ENCODE assay signal across 1 cellular context in genomic region chr16:180921-181667, GRCh38.
A peak's percentile ranks its signal among the peaks of the same experiment; 100 is the strongest.
TF ChIP-seq lines count a peak whose summit lies in the region.

No MANE protein-coding gene starts in this region.

TF ChIP-seq in K562, 482 proteins besides CTCF, POLR2A, EP300 and RAD21 (continued from another document and continues in another):
- TF ChIP-seq CTCFL (IDR thresholded peaks at IDR 0.05; ENCODE audit: borderline replicate concordance, insufficient read depth, low read depth, low read length, poor library complexity, severe bottlenecking): peak; percentile 96
- TF ChIP-seq ZNF146 (CRISPR knock-in tag; IDR thresholded peaks at IDR 0.05; ENCODE audit: unreplicated experiment): no peak
- TF ChIP-seq ZNF324 (CRISPR knock-in tag; IDR thresholded peaks at IDR 0.05): no peak
- peak; percentile 67; the same call in 1 of the 2 replicates for TF ChIP-seq RBM14 (IDR thresholded peaks at IDR 0.05; ENCODE audit: borderline replicate concordance, insufficient read depth, low read depth, low read length)
- TF ChIP-seq NFE2L1 (tag; IDR thresholded peaks at IDR 0.05; ENCODE audit: borderline replicate concordance, low read depth): no peak
- peak; percentile 98 for TF ChIP-seq ZNF282 (CRISPR knock-in tag; IDR thresholded peaks at IDR 0.05)
- peak; percentile 92 for TF ChIP-seq RBFOX2 (IDR thresholded peaks at IDR 0.05; ENCODE audit: low read depth, low read length)
- TF ChIP-seq ZNF707 (CRISPR knock-in tag; conservative IDR thresholded peaks at IDR 0.05): no peak
- TF ChIP-seq E2F1 (CRISPR knock-in tag; IDR thresholded peaks at IDR 0.05): peak; percentile 98
- TF ChIP-seq ZNF23 (CRISPR knock-in tag; IDR thresholded peaks at IDR 0.05): no peak
- TF ChIP-seq GTF2E2 (tag; IDR thresholded peaks at IDR 0.05): no peak
- peak; percentile 39; the same call in 1 of the 2 replicates for TF ChIP-seq CREM (IDR thresholded peaks at IDR 0.05; ENCODE audit: low read depth)
- TF ChIP-seq XRCC4 (IDR thresholded peaks at IDR 0.05; ENCODE audit: extremely low read depth, insufficient read depth, insufficient read length): no peak
- TF ChIP-seq MAZ (CRISPR knock-in tag; conservative IDR thresholded peaks at IDR 0.05 in 1 of 2, IDR thresholded peaks at IDR 0.05 in 1 of 2): peak; percentile 87 to 96
- TF ChIP-seq, protein P1, sequence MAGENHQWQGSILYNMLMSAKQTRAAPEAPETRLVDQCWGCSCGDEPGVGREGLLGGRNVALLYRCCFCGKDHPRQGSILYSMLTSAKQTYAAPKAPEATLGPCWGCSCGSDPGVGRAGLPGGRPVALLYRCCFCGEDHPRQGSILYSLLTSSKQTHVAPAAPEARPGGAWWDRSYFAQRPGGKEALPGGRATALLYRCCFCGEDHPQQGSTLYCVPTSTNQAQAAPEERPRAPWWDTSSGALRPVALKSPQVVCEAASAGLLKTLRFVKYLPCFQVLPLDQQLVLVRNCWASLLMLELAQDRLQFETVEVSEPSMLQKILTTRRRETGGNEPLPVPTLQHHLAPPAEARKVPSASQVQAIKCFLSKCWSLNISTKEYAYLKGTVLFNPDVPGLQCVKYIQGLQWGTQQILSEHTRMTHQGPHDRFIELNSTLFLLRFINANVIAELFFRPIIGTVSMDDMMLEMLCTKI (IDR thresholded peaks at IDR 0.05; ENCODE audit: partially characterized antibody): no peak
- no peak for TF ChIP-seq GTF2A2 (tag; IDR thresholded peaks at IDR 0.05)
- no peak for TF ChIP-seq ZNF253 (CRISPR knock-in tag; conservative IDR thresholded peaks at IDR 0.05)
- TF ChIP-seq ZNF778 (CRISPR knock-in tag; IDR thresholded peaks at IDR 0.05): no peak
- TF ChIP-seq, protein P2, sequence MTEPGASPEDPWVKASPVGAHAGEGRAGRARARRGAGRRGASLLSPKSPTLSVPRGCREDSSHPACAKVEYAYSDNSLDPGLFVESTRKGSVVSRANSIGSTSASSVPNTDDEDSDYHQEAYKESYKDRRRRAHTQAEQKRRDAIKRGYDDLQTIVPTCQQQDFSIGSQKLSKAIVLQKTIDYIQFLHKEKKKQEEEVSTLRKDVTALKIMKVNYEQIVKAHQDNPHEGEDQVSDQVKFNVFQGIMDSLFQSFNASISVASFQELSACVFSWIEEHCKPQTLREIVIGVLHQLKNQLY (CRISPR knock-in tag; conservative IDR thresholded peaks at IDR 0.05): 0 out of 4 replicates have a peak, but pooled peaks of 1 of the 2 experiments have one; percentile 90
- TF ChIP-seq ZBTB49 (CRISPR knock-in tag; IDR thresholded peaks at IDR 0.05; ENCODE audit: borderline replicate concordance): peak; percentile 100
- peak; percentile 48; the same call in 1 of the 2 replicates for TF ChIP-seq ERF (CRISPR knock-in tag; IDR thresholded peaks at IDR 0.05)
- no peak for TF ChIP-seq HMG20A (CRISPR knock-in tag; conservative IDR thresholded peaks at IDR 0.05)
- peak; percentile 6 for TF ChIP-seq DACH1 (IDR thresholded peaks at IDR 0.05; ENCODE audit: partially characterized antibody)
- peak; percentile 93 for TF ChIP-seq NR2C2 (CRISPR knock-in tag; IDR thresholded peaks at IDR 0.05)
- peak; percentile 20; the same call in 1 of the 2 replicates for TF ChIP-seq NR2C2 (tag; IDR thresholded peaks at IDR 0.05)
- no peak for TF ChIP-seq MEF2D (tag; conservative IDR thresholded peaks at IDR 0.05; ENCODE audit: low read depth)
- TF ChIP-seq, protein P3, sequence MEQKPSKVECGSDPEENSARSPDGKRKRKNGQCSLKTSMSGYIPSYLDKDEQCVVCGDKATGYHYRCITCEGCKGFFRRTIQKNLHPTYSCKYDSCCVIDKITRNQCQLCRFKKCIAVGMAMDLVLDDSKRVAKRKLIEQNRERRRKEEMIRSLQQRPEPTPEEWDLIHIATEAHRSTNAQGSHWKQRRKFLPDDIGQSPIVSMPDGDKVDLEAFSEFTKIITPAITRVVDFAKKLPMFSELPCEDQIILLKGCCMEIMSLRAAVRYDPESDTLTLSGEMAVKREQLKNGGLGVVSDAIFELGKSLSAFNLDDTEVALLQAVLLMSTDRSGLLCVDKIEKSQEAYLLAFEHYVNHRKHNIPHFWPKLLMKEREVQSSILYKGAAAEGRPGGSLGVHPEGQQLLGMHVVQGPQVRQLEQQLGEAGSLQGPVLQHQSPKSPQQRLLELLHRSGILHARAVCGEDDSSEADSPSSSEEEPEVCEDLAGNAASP (IDR thresholded peaks at IDR 0.05): no peak
- TF ChIP-seq NFIC (IDR thresholded peaks at IDR 0.05): peak; percentile 30
- peak; percentile 98 for TF ChIP-seq FIP1L1 (IDR thresholded peaks at IDR 0.05; ENCODE audit: low read depth, low read length, poor library complexity, severe bottlenecking)
- no peak for TF ChIP-seq HIVEP1 (CRISPR knock-in tag; IDR thresholded peaks at IDR 0.05)
- no peak for TF ChIP-seq ZFP1 (CRISPR knock-in tag; IDR thresholded peaks at IDR 0.05)
- TF ChIP-seq HOXB6 (CRISPR knock-in tag; IDR thresholded peaks at IDR 0.05; ENCODE audit: borderline replicate concordance): no peak
- TF ChIP-seq HNRNPK (IDR thresholded peaks at IDR 0.05; ENCODE audit: low read depth, low read length, poor library complexity, severe bottlenecking): no peak
- peak in 1 of 2 experiments; percentile 35; a peak in 1 of 4 replicates for TF ChIP-seq TRIM24 (IDR thresholded peaks at IDR 0.05)
- no peak for TF ChIP-seq ZNF589 (CRISPR knock-in tag; IDR thresholded peaks at IDR 0.05; ENCODE audit: low read depth)
- TF ChIP-seq SIN3B (IDR thresholded peaks at IDR 0.05; ENCODE audit: low read depth): peak; percentile 48; the same call in 1 of the 2 replicates
- TF ChIP-seq ZNF586 (CRISPR knock-in tag; conservative IDR thresholded peaks at IDR 0.05): no peak
- no peak for TF ChIP-seq NCOA6 (IDR thresholded peaks at IDR 0.05)
- TF ChIP-seq ZNF551 (CRISPR knock-in tag; IDR thresholded peaks at IDR 0.05): no peak
- no peak for TF ChIP-seq ETV6 (IDR thresholded peaks at IDR 0.05; ENCODE audit: borderline replicate concordance in 1 of 2, low read depth in 2 of 2, low read length in 1 of 2)
- peak; percentile 100 for TF ChIP-seq ETV6 (CRISPR knock-in tag; IDR thresholded peaks at IDR 0.05; ENCODE audit: borderline replicate concordance)
- 0 out of 2 replicates have a peak, but pooled peaks have one; percentile 64 for TF ChIP-seq ZNF717 (CRISPR knock-in tag; IDR thresholded peaks at IDR 0.05)
- TF ChIP-seq CAMTA2 (CRISPR knock-in tag; conservative IDR thresholded peaks at IDR 0.05): 0 out of 2 replicates have a peak, but pooled peaks have one; percentile 21
- peak; percentile 96 for TF ChIP-seq CHD2 (IDR thresholded peaks at IDR 0.05; ENCODE audit: low read depth, low read length)
- TF ChIP-seq ZSCAN32 (CRISPR knock-in tag; IDR thresholded peaks at IDR 0.05): no peak
- TF ChIP-seq POLR2G (IDR thresholded peaks at IDR 0.05; ENCODE audit: low read depth, low read length): peak; percentile 93
- peak; percentile 41; the same call in 1 of the 2 replicates for TF ChIP-seq CBFA2T3 (IDR thresholded peaks at IDR 0.05)
- TF ChIP-seq NRF1 (conservative IDR thresholded peaks at IDR 0.05 in 1 of 2, IDR thresholded peaks at IDR 0.05 in 1 of 2): peak; percentile 75 to 80
- peak; percentile 52 for TF ChIP-seq NUFIP1 (IDR thresholded peaks at IDR 0.05; ENCODE audit: partially characterized antibody)
- no peak for TF ChIP-seq RHOXF2B (CRISPR knock-in tag; conservative IDR thresholded peaks at IDR 0.05)
- TF ChIP-seq ZBTB33 (CRISPR knock-in tag; IDR thresholded peaks at IDR 0.05): peak; percentile 99
- TF ChIP-seq DMBX1 (CRISPR knock-in tag; IDR thresholded peaks at IDR 0.05; ENCODE audit: borderline replicate concordance): peak; percentile 75; the same call in 1 of the 2 replicates
- TF ChIP-seq SRSF3 (IDR thresholded peaks at IDR 0.05; ENCODE audit: insufficient read depth, low read length): no peak
- no peak for TF ChIP-seq ZFPM2 (CRISPR knock-in tag; IDR thresholded peaks at IDR 0.05)
- TF ChIP-seq BHLHE40 (IDR thresholded peaks at IDR 0.05; ENCODE audit: low read length): peak; percentile 90
- TF ChIP-seq NR4A1 (CRISPR knock-in tag; IDR thresholded peaks at IDR 0.05): no peak; the same call in 1 of the 2 replicates
- peak; percentile 90 for TF ChIP-seq NR4A1 (tag; IDR thresholded peaks at IDR 0.05)
- no peak for TF ChIP-seq E2F3 (CRISPR knock-in tag; IDR thresholded peaks at IDR 0.05)
- peak; percentile 73 for TF ChIP-seq SOX6 (IDR thresholded peaks at IDR 0.05)
- peak; percentile 95; the same call in 1 of the 2 replicates for TF ChIP-seq ZNF609 (CRISPR knock-in tag; IDR thresholded peaks at IDR 0.05; ENCODE audit: borderline replicate concordance)
- no peak for TF ChIP-seq ZNF780A (CRISPR knock-in tag; IDR thresholded peaks at IDR 0.05)
- no peak for TF ChIP-seq ZNF644 (tag; IDR thresholded peaks at IDR 0.05; ENCODE audit: low read depth)
